Comparison of ENCODE assay signal across 1 cellular context in the genomic region with DNA sequence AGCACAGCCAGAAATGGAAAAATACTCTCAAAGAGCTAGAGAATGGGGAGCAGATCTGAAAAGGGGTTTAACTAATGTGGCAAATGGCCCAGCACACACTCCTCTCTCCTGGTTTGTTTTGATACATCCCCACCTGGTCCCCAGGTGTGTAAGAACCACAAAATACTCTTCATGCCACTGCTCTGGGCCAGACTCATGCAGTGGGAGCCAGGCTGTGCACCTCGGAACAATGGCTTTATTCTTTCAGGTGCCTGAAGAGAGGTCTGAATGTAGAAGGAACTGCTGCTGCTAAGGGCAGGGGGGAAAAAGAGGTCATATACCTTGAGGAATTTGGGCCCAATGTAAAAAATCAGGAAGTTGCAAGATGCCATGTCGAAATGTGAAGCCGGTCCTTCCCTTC.
TF ChIP-seq lines count a peak whose summit lies in the region.

No MANE protein-coding gene starts in this region.

TF ChIP-seq in GM23338, 12 proteins besides CTCF, POLR2A, EP300 and RAD21 (continued from another document):
- TF ChIP-seq ZNF462 (CRISPR knock-in tag; IDR thresholded peaks at IDR 0.05) = no peak
- no peak for TF ChIP-seq POLR2AphosphoS5 (IDR thresholded peaks at IDR 0.05; ENCODE audit: low read depth)
- no peak for TF ChIP-seq ZNF114 (CRISPR knock-in tag; IDR thresholded peaks at IDR 0.05)
- TF ChIP-seq EZH2phosphoT487 (IDR thresholded peaks at IDR 0.05; ENCODE audit: unreplicated experiment) = no peak
- TF ChIP-seq, protein P1, sequence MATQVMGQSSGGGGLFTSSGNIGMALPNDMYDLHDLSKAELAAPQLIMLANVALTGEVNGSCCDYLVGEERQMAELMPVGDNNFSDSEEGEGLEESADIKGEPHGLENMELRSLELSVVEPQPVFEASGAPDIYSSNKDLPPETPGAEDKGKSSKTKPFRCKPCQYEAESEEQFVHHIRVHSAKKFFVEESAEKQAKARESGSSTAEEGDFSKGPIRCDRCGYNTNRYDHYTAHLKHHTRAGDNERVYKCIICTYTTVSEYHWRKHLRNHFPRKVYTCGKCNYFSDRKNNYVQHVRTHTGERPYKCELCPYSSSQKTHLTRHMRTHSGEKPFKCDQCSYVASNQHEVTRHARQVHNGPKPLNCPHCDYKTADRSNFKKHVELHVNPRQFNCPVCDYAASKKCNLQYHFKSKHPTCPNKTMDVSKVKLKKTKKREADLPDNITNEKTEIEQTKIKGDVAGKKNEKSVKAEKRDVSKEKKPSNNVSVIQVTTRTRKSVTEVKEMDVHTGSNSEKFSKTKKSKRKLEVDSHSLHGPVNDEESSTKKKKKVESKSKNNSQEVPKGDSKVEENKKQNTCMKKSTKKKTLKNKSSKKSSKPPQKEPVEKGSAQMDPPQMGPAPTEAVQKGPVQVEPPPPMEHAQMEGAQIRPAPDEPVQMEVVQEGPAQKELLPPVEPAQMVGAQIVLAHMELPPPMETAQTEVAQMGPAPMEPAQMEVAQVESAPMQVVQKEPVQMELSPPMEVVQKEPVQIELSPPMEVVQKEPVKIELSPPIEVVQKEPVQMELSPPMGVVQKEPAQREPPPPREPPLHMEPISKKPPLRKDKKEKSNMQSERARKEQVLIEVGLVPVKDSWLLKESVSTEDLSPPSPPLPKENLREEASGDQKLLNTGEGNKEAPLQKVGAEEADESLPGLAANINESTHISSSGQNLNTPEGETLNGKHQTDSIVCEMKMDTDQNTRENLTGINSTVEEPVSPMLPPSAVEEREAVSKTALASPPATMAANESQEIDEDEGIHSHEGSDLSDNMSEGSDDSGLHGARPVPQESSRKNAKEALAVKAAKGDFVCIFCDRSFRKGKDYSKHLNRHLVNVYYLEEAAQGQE (IDR thresholded peaks at IDR 0.05; ENCODE audit: unreplicated experiment) = no peak
- no peak for TF ChIP-seq ZNF331 (CRISPR knock-in tag; IDR thresholded peaks at IDR 0.05; ENCODE audit: low read depth)
- no peak for TF ChIP-seq ETS1 (IDR thresholded peaks at IDR 0.05)
- no peak for TF ChIP-seq JUNB (IDR thresholded peaks at IDR 0.05; ENCODE audit: unreplicated experiment)
- TF ChIP-seq CREB1 (CRISPR knock-in tag; IDR thresholded peaks at IDR 0.05; ENCODE audit: low read depth) = no peak
- TF ChIP-seq STAT1 (IDR thresholded peaks at IDR 0.05; ENCODE audit: unreplicated experiment) = no peak
- no peak for TF ChIP-seq EZH2 (IDR thresholded peaks at IDR 0.05; ENCODE audit: low read depth, unreplicated experiment)
